8 cellular contexts compared by ENCODE assay signal in genomic region chr14:104768437-104769323, GRCh38. TPM values are rescaled to one million over a fixed set of nuclear protein-coding genes. Genes with fewer than 3 reads are reported as not detected.
DNase-seq lines count a peak whose midpoint lies in the region; ATAC-seq and TF ChIP-seq lines count a peak whose summit lies in the region.

No MANE protein-coding gene starts in this region.

- no peaks in the 10 kb centered on the region for H3K9me3 ChIP-seq in right lobe of liver

- ATAC-seq in HG03159 (IDR thresholded peaks at IDR 0.05; ENCODE audit: unreplicated experiment) = peak; percentile 82
- ATAC-seq in right lobe of liver = peak; percentile 84 to 90 (median 88)

- peak overlapping the region in 2 of 3 donors; percentile 20 to 28 for H3K4me3 ChIP-seq in right lobe of liver

- peaks cover 0 to 21% (median 11%) of the 10 kb centered on the region in 4 donors for H3K36me3 ChIP-seq in right lobe of liver

- TF ChIP-seq CTCF in right lobe of liver (IDR thresholded peaks at IDR 0.05) = peak; percentile 86 to 99 (median 97)

- H3K4me1 ChIP-seq in right lobe of liver = peaks cover 0 to 33% (median 11%) of the 10 kb centered on the region in 4 donors

- H3K27ac ChIP-seq in right lobe of liver = peak overlapping the region; percentile 66 to 90 (median 76)

- peak; percentile 10 for TF ChIP-seq POLR2A in right lobe of liver (IDR thresholded peaks at IDR 0.05)

- no peaks in the 10 kb centered on the region for H3K27me3 ChIP-seq in right lobe of liver

- intact Hi-C loops in right lobe of liver (cut with DNase I) = loop anchor here in 1 of 2 donors (5.0 kb wide), 1 partner anchor 54 kb away; no protein-coding TSS in a partner anchor

- WGBS in right lobe of liver (ENCODE audit: insufficient coverage, low coverage, low lambda C conversion rate, missing lambda C conversion rate) = 4% methylated on average over 4 of the region's 25 CpGs

- DNase-seq in NCI-H1417 (lab: John Stamatoyannopoulos, UW) (peak; percentile 68 to 86 (median 78)), NCI-H1417 treated with DMSO at 0.1 percent for 48 hours (lab: John Stamatoyannopoulos, UW) (no peak), NCI-H748 treated with DMSO at 0.1 percent for 48 hours (lab: John Stamatoyannopoulos, UW) (peak; percentile 76), dermis blood vessel endothelial cell (peak; percentile 88), right lobe of liver (peak; percentile 91 to 92 (median 91))
- peak; percentile 93 for DNase-seq in activated CD4-positive, alpha-beta T cell treated with anti-CD3 and anti-CD28 coated beads, Interleukin-2, amount 50 U/mL, for 1 hour
- DNase-seq in stimulated activated CD4-positive, alpha-beta T cell treated with anti-CD3 and anti-CD28 coated beads, TNF-alpha, amount 100 ng/mL, for 24 hours (ENCODE audit: low read depth in 3 of 3) = peak; percentile 83 to 91 (median 89)

RNA-seq across cellular contexts. Expression of gene SIVA1, which starts 15.7 kb away (rescaled TPM):
- total RNA-seq in dermis blood vessel endothelial cell = 115 and 214 TPM in 2 replicates
- 100 to 1,000 TPM in 2 of 6 experiments, 10 to 100 TPM in 4; 38.1 to 252 (median 50.6) TPM for total RNA-seq in right lobe of liver

RNA-seq across cellular contexts. Expression of gene AKT1, which starts 26.9 kb away (rescaled TPM):
- total RNA-seq in dermis blood vessel endothelial cell (163 and 236 TPM in 2 replicates), right lobe of liver (10 to 100 TPM; 66.7 to 92.1 (median 83.9) TPM)

RNA-seq across cellular contexts. Expression of gene ZBTB42, which starts 32.2 kb away (rescaled TPM):
- total RNA-seq in dermis blood vessel endothelial cell (5.1 and 7.0 TPM in 2 replicates), right lobe of liver (10 to 100 TPM in 2 of 6 experiments, 1 to 10 TPM in 4; 2.2 to 13.7 (median 3.6) TPM)

RNA-seq across cellular contexts. Expression of gene ADSS1, which starts 44.7 kb away (rescaled TPM):
- total RNA-seq in dermis blood vessel endothelial cell = 0.98 and 2.2 TPM in 2 replicates
- 10 to 100 TPM in 5 of 6 experiments, 1 to 10 TPM in 1; 8.1 to 50.5 (median 36.8) TPM for total RNA-seq in right lobe of liver
